12 cellular contexts compared by ENCODE assay signal in the genomic region with DNA sequence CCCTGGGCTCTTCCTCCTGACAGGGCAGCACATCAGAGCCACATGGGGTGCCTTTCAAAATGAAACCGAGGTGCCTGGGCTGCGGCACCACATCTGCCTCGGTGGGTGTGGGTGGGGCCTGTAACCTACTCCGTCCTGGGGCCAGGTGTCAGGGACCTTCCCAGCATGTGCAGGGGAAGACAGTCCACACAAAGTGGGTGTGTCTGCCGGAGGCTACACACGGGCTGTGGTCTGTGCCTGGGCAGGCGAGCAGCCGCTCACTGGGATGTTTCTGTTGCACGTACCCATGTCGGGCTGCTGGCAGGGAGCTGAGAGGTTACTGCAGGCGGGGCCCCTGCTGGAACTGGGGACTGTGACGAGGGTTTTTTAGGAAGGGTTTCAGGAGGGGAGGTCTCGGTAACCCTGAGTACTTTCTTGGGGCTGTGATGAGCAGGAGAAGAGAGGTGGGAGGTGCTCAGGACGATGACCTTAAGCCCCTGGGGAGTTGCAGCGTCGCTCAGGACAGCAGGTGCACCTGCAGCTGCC.
DNase-seq lines count a peak whose midpoint lies in the region; ATAC-seq and TF ChIP-seq lines count a peak whose summit lies in the region.
"Had no signal": no experiment of that assay in that cellular context is flagged by ENCODE, and none has a peak within 500 bp of the region (broad histone marks: within the 10 kb centered on the region; RNA-seq: fewer than 3 reads in every experiment).

No MANE protein-coding gene starts in this region.

- peak overlapping the region; percentile 36 for H3K27ac Mint-ChIP-seq in CD4-positive, alpha-beta T cell
- H3K27ac Mint-ChIP-seq in activated CD8-positive, alpha-beta T cell treated with anti-CD3 and anti-CD28 coated beads, Interleukin-2, amount 10 ng/mL, durations not matched to agents 7 days and 5 days = peak overlapping the region; percentile 80
- H3K27ac Mint-ChIP-seq in memory B cell = peak overlapping the region; percentile 86

- peaks cover 74% of the 10 kb centered on the region for H3K36me3 Mint-ChIP-seq in CD4-positive, alpha-beta T cell (ENCODE audit: low read depth)
- peaks cover 59% of the 10 kb centered on the region for H3K36me3 Mint-ChIP-seq in activated CD8-positive, alpha-beta T cell treated with anti-CD3 and anti-CD28 coated beads, Interleukin-2, amount 10 ng/mL, durations not matched to agents 7 days and 5 days (ENCODE audit: low read depth)
- H3K36me3 Mint-ChIP-seq in memory B cell = peaks cover 10% of the 10 kb centered on the region

- peak overlapping the region; percentile 39 for H3K27ac ChIP-seq in CD4-positive, alpha-beta T cell (ENCODE audit: low read depth, low read length)
- H3K27ac ChIP-seq: VCaP had no signal

- H3K9me3 Mint-ChIP-seq in CD4-positive, alpha-beta T cell = no peaks in the 10 kb centered on the region
- H3K9me3 Mint-ChIP-seq in activated CD8-positive, alpha-beta T cell treated with anti-CD3 and anti-CD28 coated beads, Interleukin-2, amount 10 ng/mL, durations not matched to agents 7 days and 5 days (ENCODE audit: insufficient read depth) = no peaks in the 10 kb centered on the region
- no peaks in the 10 kb centered on the region for H3K9me3 Mint-ChIP-seq in memory B cell

- peak in 2 of 10 experiments; percentile 16 to 33 for DNase-seq in CD4-positive, alpha-beta T cell
- DNase-seq in GM20000 (ENCODE audit: low spot score) = peak; percentile 75
- peak; percentile 54 for DNase-seq in activated CD8-positive, alpha-beta T cell treated with anti-CD3 and anti-CD28 coated beads, Interleukin-2, amount 10 ng/mL, durations not matched to agents 7 days and 5 days
- peak; percentile 57 to 60 for DNase-seq in memory B cell (ENCODE audit: low spot score in 2 of 2)
- DNase-seq in NCI-H1930 (lab: John Stamatoyannopoulos, UW) = no peak
- no peak for DNase-seq in EL
- no peak for DNase-seq in NCI-H2196 treated with DMSO at 0.1 percent for 48 hours (lab: John Stamatoyannopoulos, UW; ENCODE audit: unreplicated experiment)
- DNase-seq in AML-193 (lab: John Stamatoyannopoulos, UW) = no peak
- DNase-seq: COR-L47, NCI-H1417 treated with DMSO at 0.1 percent for 48 hours had no signal

- H3K4me3 Mint-ChIP-seq in CD4-positive, alpha-beta T cell = no peak overlapping the region
- peak overlapping the region; percentile 22 for H3K4me3 Mint-ChIP-seq in activated CD8-positive, alpha-beta T cell treated with anti-CD3 and anti-CD28 coated beads, Interleukin-2, amount 10 ng/mL, durations not matched to agents 7 days and 5 days
- H3K4me3 Mint-ChIP-seq in memory B cell = peak overlapping the region; percentile 76

- CTCF ChIA-PET in CD4-positive, alpha-beta T cell (lab: Charles Lee) = interaction anchor here (0.9 to 3.2 kb wide), 4 partner anchors 62 to 160 kb away, joined by 3 to 14 read pairs (median 5); no protein-coding TSS in a partner anchor
- CTCF ChIA-PET in activated CD8-positive, alpha-beta T cell treated with anti-CD3 and anti-CD28 coated beads, Interleukin-2, amount 10 ng/mL, durations not matched to agents 7 days and 5 days (lab: Charles Lee) = interaction anchor here (1.0 to 1.3 kb wide), 3 partner anchors 51 to 91 kb away, joined by 3 to 6 read pairs (median 3); no protein-coding TSS in a partner anchor

- H3K9me3 ChIP-seq in CD4-positive, alpha-beta T cell (ENCODE audit: control insufficient read depth, low read length) = no peaks in the 10 kb centered on the region
- H3K9me3 ChIP-seq: HAP-1 had no signal

- POLR2A ChIA-PET in CD4-positive, alpha-beta T cell (lab: Charles Lee) = interaction anchor here (0.6 to 1.0 kb wide), 5 partner anchors 32 to 299 kb away, joined by 3 read pairs; no protein-coding TSS in a partner anchor
- POLR2A ChIA-PET in activated CD8-positive, alpha-beta T cell treated with anti-CD3 and anti-CD28 coated beads, Interleukin-2, amount 10 ng/mL, durations not matched to agents 7 days and 5 days (lab: Charles Lee) = interaction anchor here (1.6 kb wide), 1 partner anchor 91 kb away, joined by 3 read pairs; no protein-coding TSS in a partner anchor

- ATAC-seq in CD4-positive, alpha-beta T cell (ENCODE audit: poor library complexity) = peak; percentile 8
- ATAC-seq in activated CD8-positive, alpha-beta T cell treated with anti-CD3 and anti-CD28 coated beads, Interleukin-2, amount 10 ng/mL, durations not matched to agents 7 days and 5 days = peak; percentile 47
- peak; percentile 91 for ATAC-seq in memory B cell (ENCODE audit: low read depth)

- H3K27me3 ChIP-seq in CD4-positive, alpha-beta T cell (ENCODE audit: control insufficient read depth, insufficient read depth, low read length) = no peaks in the 10 kb centered on the region

- no peak for TF ChIP-seq CTCF in CD4-positive, alpha-beta T cell (IDR thresholded peaks at IDR 0.05)
- TF ChIP-seq CTCF in GM20000 (IDR thresholded peaks at IDR 0.05; ENCODE audit: extremely low read depth, missing control alignments) = no peak

- no peaks in the 10 kb centered on the region for H3K27me3 Mint-ChIP-seq in CD4-positive, alpha-beta T cell
- H3K27me3 Mint-ChIP-seq in activated CD8-positive, alpha-beta T cell treated with anti-CD3 and anti-CD28 coated beads, Interleukin-2, amount 10 ng/mL, durations not matched to agents 7 days and 5 days (ENCODE audit: low read depth) = no peaks in the 10 kb centered on the region
- H3K27me3 Mint-ChIP-seq in memory B cell = no peaks in the 10 kb centered on the region

- peaks cover 7% of the 10 kb centered on the region for H3K4me1 Mint-ChIP-seq in CD4-positive, alpha-beta T cell (ENCODE audit: low read depth)
- peaks cover 40% of the 10 kb centered on the region for H3K4me1 Mint-ChIP-seq in activated CD8-positive, alpha-beta T cell treated with anti-CD3 and anti-CD28 coated beads, Interleukin-2, amount 10 ng/mL, durations not matched to agents 7 days and 5 days (ENCODE audit: low read depth)
- peaks cover 13% of the 10 kb centered on the region for H3K4me1 Mint-ChIP-seq in memory B cell

- intact Hi-C loops in CD4-positive, alpha-beta T cell (cut with DNase I, micrococcal nuclease) = no loop called here

Comparison
In these comparisons a context has a peak if more than half of its experiments do, and no peak if none do; other contexts are left out.
1. ATAC-seq: peak in every context shown above with its lines; median percentile 91 in memory B cell; 47 in activated CD8-positive, alpha-beta T cell treated with anti-CD3 and anti-CD28 coated beads, Interleukin-2, amount 10 ng/mL, durations not matched to agents 7 days and 5 days; 8 in CD4-positive, alpha-beta T cell.
2. DNase-seq: peak in GM20000 (single experiment), activated CD8-positive, alpha-beta T cell treated with anti-CD3 and anti-CD28 coated beads, Interleukin-2, amount 10 ng/mL, durations not matched to agents 7 days and 5 days (single experiment) and memory B cell (2 of 2); none in NCI-H1930 (0 of 2), EL (single experiment), NCI-H2196 treated with DMSO at 0.1 percent for 48 hours (single experiment) and AML-193 (0 of 2).
3. H3K27ac Mint-ChIP-seq: peak in every context shown above with its lines; median percentile 86 in memory B cell; 80 in activated CD8-positive, alpha-beta T cell treated with anti-CD3 and anti-CD28 coated beads, Interleukin-2, amount 10 ng/mL, durations not matched to agents 7 days and 5 days; 36 in CD4-positive, alpha-beta T cell.